ENCODE assay signal across 2 cellular contexts in the genomic region with DNA sequence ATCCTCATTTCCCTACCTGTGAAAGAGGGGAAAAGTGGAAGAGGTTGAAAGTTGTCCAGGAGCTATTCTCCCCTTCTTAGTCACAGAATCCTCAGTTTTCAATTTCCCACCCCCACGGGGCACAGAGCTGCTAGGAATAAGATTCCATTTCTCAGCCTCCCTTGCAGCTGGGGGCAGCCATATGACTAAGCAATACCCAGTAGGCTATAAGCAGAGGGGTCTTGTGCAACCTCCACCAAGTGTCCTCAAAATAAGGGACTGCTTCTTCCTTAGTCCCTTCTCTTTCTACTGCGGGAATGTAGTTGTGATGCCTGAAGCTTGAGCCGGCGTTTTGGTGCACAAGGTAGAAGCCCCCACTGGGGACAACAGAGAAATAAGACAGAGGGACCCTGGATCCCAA.
TF ChIP-seq lines count a peak whose summit lies in the region.

No MANE protein-coding gene starts in this region.

TF ChIP-seq in IMR-90, 13 proteins besides CTCF, POLR2A, EP300 and RAD21:
- TF ChIP-seq CEBPB (IDR thresholded peaks at IDR 0.05; ENCODE audit: low read depth, low read length) = peak; percentile 78
- no peak for TF ChIP-seq ELK1 (IDR thresholded peaks at IDR 0.05; ENCODE audit: borderline replicate concordance, low read depth, low read length)
- TF ChIP-seq, protein P1, sequence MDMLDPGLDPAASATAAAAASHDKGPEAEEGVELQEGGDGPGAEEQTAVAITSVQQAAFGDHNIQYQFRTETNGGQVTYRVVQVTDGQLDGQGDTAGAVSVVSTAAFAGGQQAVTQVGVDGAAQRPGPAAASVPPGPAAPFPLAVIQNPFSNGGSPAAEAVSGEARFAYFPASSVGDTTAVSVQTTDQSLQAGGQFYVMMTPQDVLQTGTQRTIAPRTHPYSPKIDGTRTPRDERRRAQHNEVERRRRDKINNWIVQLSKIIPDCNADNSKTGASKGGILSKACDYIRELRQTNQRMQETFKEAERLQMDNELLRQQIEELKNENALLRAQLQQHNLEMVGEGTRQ (IDR thresholded peaks at IDR 0.05; ENCODE audit: low read depth, low read length) = no peak

TF ChIP-seq in endothelial cell of umbilical vein, 7 proteins besides CTCF, POLR2A, EP300 and RAD21:
- TF ChIP-seq EZH2 (IDR thresholded peaks at IDR 0.05; ENCODE audit: borderline replicate concordance, low read depth, low read length, severe bottlenecking) (no peak), JUN (IDR thresholded peaks at IDR 0.05; ENCODE audit: borderline replicate concordance, insufficient read depth, insufficient read length, low read depth) (no peak), POLR2AphosphoS5 (IDR thresholded peaks at IDR 0.05; ENCODE audit: insufficient read depth, low read depth, low read length) (no peak), MYC (IDR thresholded peaks at IDR 0.05; ENCODE audit: low read depth, low read length) (no peak)
- TF ChIP-seq, protein P2, sequence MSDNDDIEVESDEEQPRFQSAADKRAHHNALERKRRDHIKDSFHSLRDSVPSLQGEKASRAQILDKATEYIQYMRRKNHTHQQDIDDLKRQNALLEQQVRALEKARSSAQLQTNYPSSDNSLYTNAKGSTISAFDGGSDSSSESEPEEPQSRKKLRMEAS (IDR thresholded peaks at IDR 0.05; ENCODE audit: insufficient read depth, insufficient read length) = no peak
TF ChIP-seq in endothelial cell of umbilical vein: peak in this region for 0.
